Comparison of ENCODE assay signal across 8 cellular contexts in genomic region chr4:139295317-139296299, GRCh38. TPM values are rescaled to one million over a fixed set of nuclear protein-coding genes. Genes with fewer than 3 reads are reported as not detected.
DNase-seq lines count a peak whose midpoint lies in the region; ATAC-seq and TF ChIP-seq lines count a peak whose summit lies in the region.

No MANE protein-coding gene starts in this region.

- TF ChIP-seq CTCF in PC-3 (conservative IDR thresholded peaks at IDR 0.05; ENCODE audit: low read depth, low read length) (peak; percentile 76), esophagus squamous epithelium (IDR thresholded peaks at IDR 0.05) (peak; percentile 90 to 98 (median 95))

- peak overlapping the region; percentile 96 to 99 (median 98) for H3K27ac Mint-ChIP-seq in naive B cell
- peak overlapping the region; percentile 98 for H3K27ac Mint-ChIP-seq in stimulated activated effector memory CD8-positive, alpha-beta T cell treated with anti-CD3 and anti-CD28 coated beads, Interleukin-12 subunit alpha, Interleukin-12 subunit beta, amount 100 ng/mL, for 72 hours

- H4K20me1 ChIP-seq in PC-3 (ENCODE audit: low read length) = no peaks in the 10 kb centered on the region

- H3K27me3 Mint-ChIP-seq in activated T-cell treated with anti-CD3 and anti-CD28 coated beads, Interleukin-2, amount 50 U/mL, for 4 hours (ENCODE audit: low read depth) = no peaks in the 10 kb centered on the region
- H3K27me3 Mint-ChIP-seq in naive B cell = no peaks in the 10 kb centered on the region

- H3K4me3 ChIP-seq in PC-3 (ENCODE audit: low read length) = peak overlapping the region; percentile 89
- peak overlapping the region; percentile 61 to 91 (median 81) for H3K4me3 ChIP-seq in esophagus squamous epithelium

- POLR2A ChIA-PET in PC-3 (lab: Charles Lee; ENCODE audit: unreplicated experiment) = interaction anchor here (0.6 to 0.7 kb wide), 2 partner anchors 44 to 128 kb away, joined by 3 to 4 read pairs; no protein-coding TSS in a partner anchor

- peak; percentile 93 for ATAC-seq in GM21717 (IDR thresholded peaks at IDR 0.05; ENCODE audit: unreplicated experiment)
- peak; percentile 87 for ATAC-seq in PC-3
- ATAC-seq in activated T-cell treated with anti-CD3 and anti-CD28 coated beads, Interleukin-2, amount 50 U/mL, for 4 hours = peak; percentile 95 to 98
- peak; percentile 94 to 95 for ATAC-seq in naive B cell (ENCODE audit: low read depth in 2 of 2)
- peak; percentile 96 for ATAC-seq in stimulated activated effector memory CD8-positive, alpha-beta T cell treated with anti-CD3 and anti-CD28 coated beads, Interleukin-12 subunit alpha, Interleukin-12 subunit beta, amount 100 ng/mL, for 72 hours

- H3K9me2 ChIP-seq in PC-3 (replicated peaks; ENCODE audit: low read length) = no peaks in the 10 kb centered on the region

- no peaks in the 10 kb centered on the region for H3K9me3 Mint-ChIP-seq in activated T-cell treated with anti-CD3 and anti-CD28 coated beads, Interleukin-2, amount 50 U/mL, for 4 hours
- no peaks in the 10 kb centered on the region for H3K9me3 Mint-ChIP-seq in naive B cell
- no peaks in the 10 kb centered on the region for H3K9me3 Mint-ChIP-seq in stimulated activated effector memory CD8-positive, alpha-beta T cell treated with anti-CD3 and anti-CD28 coated beads, Interleukin-12 subunit alpha, Interleukin-12 subunit beta, amount 100 ng/mL, for 72 hours

- H3K9me3 ChIP-seq in PC-3 (ENCODE audit: low read length) (no peaks in the 10 kb centered on the region), esophagus squamous epithelium (no peaks in the 10 kb centered on the region)

- no TSS peak for BruUV-seq in PC-3 (replicated peaks; lab: Mats Ljungman, UMichigan)

- 1 to 7% methylated on average over 6 to 28 of the region's 53 CpGs for WGBS in esophagus squamous epithelium, 2 donors

- peaks cover 33% of the 10 kb centered on the region for H3K79me2 ChIP-seq in PC-3 (ENCODE audit: low read length)

- intact Hi-C loops in PC-3 (cut with micrococcal nuclease) = loop anchor here (1.0 to 5.0 kb wide), 4 partner anchors 53 to 198 kb away; no protein-coding TSS in a partner anchor
- intact Hi-C loops in esophagus squamous epithelium (cut with DNase I) = loop anchor here (5.0 to 10.0 kb wide), 2 partner anchors 68 to 201 kb away; no protein-coding TSS in a partner anchor

- peaks cover under 1% of the 10 kb centered on the region for H3F3A ChIP-seq in PC-3 (ENCODE audit: low read length, unreplicated experiment)

- CTCF ChIA-PET in PC-3 (lab: Charles Lee) = interaction anchor here (0.5 to 1.7 kb wide), 9 partner anchors 9 to 265 kb away, joined by 3 to 7 read pairs (median 4); partner anchors contain the start of gene MGARP

- H3K27ac ChIP-seq in PC-3 (ENCODE audit: low read length) (peak overlapping the region; percentile 42), esophagus squamous epithelium (peak overlapping the region; percentile 90 to 95 (median 90))

- H3K36me3 Mint-ChIP-seq in activated T-cell treated with anti-CD3 and anti-CD28 coated beads, Interleukin-2, amount 50 U/mL, for 4 hours (ENCODE audit: insufficient read depth) = peaks cover 2% of the 10 kb centered on the region
- H3K36me3 Mint-ChIP-seq in naive B cell = no peaks in the 10 kb centered on the region
- H3K36me3 Mint-ChIP-seq in stimulated activated effector memory CD8-positive, alpha-beta T cell treated with anti-CD3 and anti-CD28 coated beads, Interleukin-12 subunit alpha, Interleukin-12 subunit beta, amount 100 ng/mL, for 72 hours = peaks cover 54% of the 10 kb centered on the region

- H3K4me3 Mint-ChIP-seq in activated T-cell treated with anti-CD3 and anti-CD28 coated beads, Interleukin-2, amount 50 U/mL, for 4 hours = peak overlapping the region; percentile 98
- H3K4me3 Mint-ChIP-seq in naive B cell = peak overlapping the region; percentile 95 to 100 (median 98)
- peak overlapping the region; percentile 96 for H3K4me3 Mint-ChIP-seq in stimulated activated effector memory CD8-positive, alpha-beta T cell treated with anti-CD3 and anti-CD28 coated beads, Interleukin-12 subunit alpha, Interleukin-12 subunit beta, amount 100 ng/mL, for 72 hours

- peak in 1 of 4 donors; percentile 49 for TF ChIP-seq POLR2A in esophagus squamous epithelium (IDR thresholded peaks at IDR 0.05)

- in situ Hi-C loops in KBM-7 (cut with MboI; ENCODE audit: low pct_unique_long_range_greater_than_20kb, low sequenced_read_pairs) = no loop called here

- peak; percentile 53 for DNase-seq in DMS53 treated with DMSO at 0.1 percent for 48 hours (lab: John Stamatoyannopoulos, UW; ENCODE audit: unreplicated experiment)
- peak; percentile 96 for DNase-seq in KBM-7
- DNase-seq in PC-3 = peak; percentile 92
- DNase-seq in activated T-cell treated with anti-CD3 and anti-CD28 coated beads, Interleukin-2, amount 50 U/mL, for 4 hours = peak; percentile 100
- peak; percentile 81 for DNase-seq in esophagus squamous epithelium (lab: John Stamatoyannopoulos, UW)
- DNase-seq in naive B cell = peak; percentile 93
- peak; percentile 98 to 100 for DNase-seq in stimulated activated effector memory CD8-positive, alpha-beta T cell treated with anti-CD3 and anti-CD28 coated beads, Interleukin-12 subunit alpha, Interleukin-12 subunit beta, amount 100 ng/mL, for 72 hours (ENCODE audit: low spot score in 2 of 2)

- H3K4me2 ChIP-seq in PC-3 (ENCODE audit: low read length) = peak overlapping the region; percentile 94

- peak overlapping the region; percentile 94 for H2AFZ ChIP-seq in PC-3 (ENCODE audit: low read length)

- H3K36me3 ChIP-seq in PC-3 (ENCODE audit: low read depth, low read length) = peaks cover 5% of the 10 kb centered on the region; the same call in 1 of the 2 replicates
- peaks cover 7 to 38% (median 18%) of the 10 kb centered on the region in 3 donors for H3K36me3 ChIP-seq in esophagus squamous epithelium

- peak overlapping the region; percentile 92 for H3K9ac ChIP-seq in PC-3 (ENCODE audit: low read length)

- H3K27me3 ChIP-seq in PC-3 (ENCODE audit: low read length) (no peaks in the 10 kb centered on the region), esophagus squamous epithelium (no peaks in the 10 kb centered on the region)

- H3K4me1 Mint-ChIP-seq in activated T-cell treated with anti-CD3 and anti-CD28 coated beads, Interleukin-2, amount 50 U/mL, for 4 hours (ENCODE audit: low read depth) = peaks cover 31% of the 10 kb centered on the region
- peaks cover 7 to 27% (median 8%) of the 10 kb centered on the region in 3 donors for H3K4me1 Mint-ChIP-seq in naive B cell
- H3K4me1 Mint-ChIP-seq in stimulated activated effector memory CD8-positive, alpha-beta T cell treated with anti-CD3 and anti-CD28 coated beads, Interleukin-12 subunit alpha, Interleukin-12 subunit beta, amount 100 ng/mL, for 72 hours = peaks cover 31% of the 10 kb centered on the region

- H3K4me1 ChIP-seq in PC-3 (ENCODE audit: insufficient read depth, low read length) (peaks cover 35% of the 10 kb centered on the region), esophagus squamous epithelium (peaks cover 6 to 60% (median 29%) of the 10 kb centered on the region in 3 donors)

RNA-seq across cellular contexts. Expression of gene NAA15, which starts 5.7 kb away (rescaled TPM):
- 40.0 and 41.0 TPM in 2 replicates for total RNA-seq in PC-3 (2014; rRNA removed)
- 100 to 1,000 TPM; 137 to 149 (median 144) TPM for total RNA-seq in activated T-cell treated with anti-CD3 and anti-CD28 coated beads, Interleukin-2, amount 50 U/mL, for 4 hours
- 10 to 100 TPM; 28.8 to 51.1 (median 38.4) TPM for total RNA-seq in esophagus squamous epithelium
- polyA plus RNA-seq in naive B cell (ENCODE audit: low read depth in 6 of 6) = 10 to 100 TPM; 22.5 to 57.4 (median 53.4) TPM

RNA-seq across cellular contexts. Expression of gene NDUFC1, which starts 6.7 kb away (rescaled TPM):
- total RNA-seq in PC-3 (2014; rRNA removed) = 62.2 and 92.9 TPM in 2 replicates
- 10 to 100 TPM; 46.4 to 51.9 (median 51.6) TPM for total RNA-seq in activated T-cell treated with anti-CD3 and anti-CD28 coated beads, Interleukin-2, amount 50 U/mL, for 4 hours
- total RNA-seq in esophagus squamous epithelium = 10 to 100 TPM; 24.6 to 57.5 (median 40.9) TPM
- polyA plus RNA-seq in naive B cell (ENCODE audit: low read depth in 6 of 6) = 100 to 1,000 TPM in 5 of 6 donors, 10 to 100 TPM in 1; 94.9 to 165 (median 123) TPM

RNA-seq across cellular contexts. Expression of gene MGARP, which starts 15.6 kb away (rescaled TPM):
- 0.33 TPM in 1 of 2 replicates, not detected in the other for total RNA-seq in PC-3 (2014; rRNA removed)
- under 1 TPM in 1 of 3 donors, not detected in 2; 0.23 TPM for total RNA-seq in activated T-cell treated with anti-CD3 and anti-CD28 coated beads, Interleukin-2, amount 50 U/mL, for 4 hours
- total RNA-seq in esophagus squamous epithelium = under 1 TPM in 1 of 4 donors, not detected in 3; 0.38 TPM
- polyA plus RNA-seq in naive B cell (ENCODE audit: low read depth in 6 of 6) = 1 to 10 TPM in 1 of 6 donors, under 1 TPM in 5; 0.24 to 1.0 (median 0.55) TPM

Comparison
In these comparisons a context has a peak if more than half of its experiments do, and no peak if none do; other contexts are left out.
1. Peak in every context shown above with its lines: DNase-seq, ATAC-seq, H3K4me3 ChIP-seq and H3K27ac ChIP-seq.